ENCODE assay signal across 15 cellular contexts in genomic region chr1:170581041-170581440, GRCh38. TPM values are rescaled to one million over a fixed set of nuclear protein-coding genes. Genes with fewer than 3 reads are reported as not detected.
A peak's percentile ranks its signal among the peaks of the same experiment; 100 is the strongest.
DNase-seq lines count a peak whose midpoint lies in the region; TF ChIP-seq lines count a peak whose summit lies in the region.
"Had no signal": no experiment of that assay in that cellular context is flagged by ENCODE, and none has a peak within 500 bp of the region (broad histone marks: within the 10 kb centered on the region; RNA-seq: fewer than 3 reads in every experiment).

No MANE protein-coding gene starts in this region.

- no peaks in the 10 kb centered on the region for H3K36me3 ChIP-seq in endodermal cell (ENCODE audit: control insufficient read depth, insufficient read depth, low read length)
- no peaks in the 10 kb centered on the region for H3K36me3 ChIP-seq in hepatocyte (replicated peaks; ENCODE audit: insufficient read depth, low read depth)

- H3K9me3 Mint-ChIP-seq in endodermal cell: no peaks in the 10 kb centered on the region

- no peaks in the 10 kb centered on the region for H3K79me2 ChIP-seq in hepatocyte

- no peak overlapping the region for H3K4me3 Mint-ChIP-seq in endodermal cell
- H3K4me3 Mint-ChIP-seq: CD14-positive monocyte had no signal

- H3K27ac ChIP-seq in HL-60 (replicated peaks): peak overlapping the region; percentile 70
- H3K27ac ChIP-seq in endodermal cell (ENCODE audit: low read depth, low read length): no peak overlapping the region
- peak overlapping the region; percentile 31 for H3K27ac ChIP-seq in hepatocyte
- peak overlapping the region; percentile 47 for H3K27ac ChIP-seq in temporal lobe (ENCODE audit: low read depth, low read length)

- H3K4me1 ChIP-seq in endodermal cell (ENCODE audit: control insufficient read depth, insufficient read depth, low read length) (no peaks in the 10 kb centered on the region), hepatocyte (ENCODE audit: insufficient read depth) (no peaks in the 10 kb centered on the region)

- no peak overlapping the region for H2AFZ ChIP-seq in hepatocyte

- TF ChIP-seq CTCF in HL-60 (IDR thresholded peaks at IDR 0.05; ENCODE audit: insufficient read depth, low read length) (no peak), endodermal cell (conservative IDR thresholded peaks at IDR 0.05) (no peak), hepatocyte (IDR thresholded peaks at IDR 0.05; ENCODE audit: poor library complexity) (no peak)

- no peaks in the 10 kb centered on the region for H4K20me1 ChIP-seq in hepatocyte (ENCODE audit: insufficient read depth, poor library complexity, severe bottlenecking)

- no peaks in the 10 kb centered on the region for H3K9me2 ChIP-seq in hepatocyte (replicated peaks; ENCODE audit: insufficient read depth)

- no peaks in the 10 kb centered on the region for H3K36me3 Mint-ChIP-seq in endodermal cell (ENCODE audit: low read depth)
- H3K36me3 Mint-ChIP-seq: CD14-positive monocyte had no signal

- H3K27ac Mint-ChIP-seq in endodermal cell: no peak overlapping the region

- H3K4me3 ChIP-seq in HL-60 (replicated peaks; ENCODE audit: insufficient read depth, low read length): no peak overlapping the region
- no peak overlapping the region for H3K4me3 ChIP-seq in endodermal cell (ENCODE audit: low read length)
- no peak overlapping the region for H3K4me3 ChIP-seq in hepatocyte

- no peak overlapping the region for H3K9ac ChIP-seq in endodermal cell (ENCODE audit: extremely low read depth, low read length, poor library complexity, severe bottlenecking)

- DNase-seq in HL-60 (ENCODE audit: low read depth in 1 of 2, low spot score in 1 of 2) (no peak), endodermal cell (peak; percentile 52), hepatocyte (ENCODE audit: low spot score) (no peak), NCI-H1694 (lab: John Stamatoyannopoulos, UW) (no peak), activated gamma-delta T cell (lab: John Stamatoyannopoulos, UW) (no peak)
- DNase-seq in activated CD4-positive, alpha-beta T cell treated with anti-CD3 and anti-CD28 coated beads, Interleukin-2, amount 50 U/mL, for 4 hours: no peak
- DNase-seq: COR-L47, KG1, NCI-H1105, NCI-H187 treated with DMSO at 0.1 percent for 48 hours, NCI-H446 treated with DMSO at 0.1 percent for 48 hours, NCI-H748 treated with DMSO at 0.1 percent for 48 hours, PC-3 had no signal

- H3K4me2 ChIP-seq in hepatocyte: no peak overlapping the region

- H3K27me3 ChIP-seq in HL-60 (ENCODE audit: insufficient read depth, poor library complexity, severe bottlenecking) (no peaks in the 10 kb centered on the region), endodermal cell (ENCODE audit: control insufficient read depth, insufficient read depth, low read length, poor library complexity, severe bottlenecking) (no peaks in the 10 kb centered on the region), hepatocyte (no peaks in the 10 kb centered on the region)

- H3K27me3 Mint-ChIP-seq in endodermal cell (ENCODE audit: insufficient read depth): peaks cover 3% of the 10 kb centered on the region

- H3K9me3 ChIP-seq in endodermal cell (ENCODE audit: control insufficient read depth, low read length) (no peaks in the 10 kb centered on the region), hepatocyte (ENCODE audit: low read depth) (no peaks in the 10 kb centered on the region)

- H3K4me1 Mint-ChIP-seq in endodermal cell: peaks cover 13% of the 10 kb centered on the region

RNA-seq across cellular contexts. Expression of gene GORAB, which starts 49.1 kb away (rescaled TPM):
- total RNA-seq in endodermal cell: 10 to 100 TPM in 1 of 2 donors, 1 to 10 TPM in 1; 10.0 to 15.9 TPM
- polyA plus RNA-seq in endodermal cell (2013, experiment 1 of 2): 14.0 TPM
- 13.0 TPM for polyA plus RNA-seq in endodermal cell (2013, experiment 2 of 2)
- total RNA-seq in hepatocyte: 13.7 and 16.9 TPM in 2 replicates
- polyA plus RNA-seq in hepatocyte: 6.7 and 10.9 TPM in 2 replicates
- 9.6 TPM for total RNA-seq in temporal lobe
